In genomic region chr17:83204230-83204725, GRCh38 we compare ENCODE assay signal across 10 cellular contexts.
DNase-seq lines count a peak whose midpoint lies in the region; ATAC-seq and TF ChIP-seq lines count a peak whose summit lies in the region.
"Had no signal": no experiment of that assay in that cellular context is flagged by ENCODE, and none has a peak within 500 bp of the region (broad histone marks: within the 10 kb centered on the region; RNA-seq: fewer than 3 reads in every experiment).

No MANE protein-coding gene starts in this region.

- CTCF ChIA-PET in activated naive CD4-positive, alpha-beta T cell treated with anti-CD3 and anti-CD28 coated beads, Interleukin-2, amount 10 ng/mL, durations not matched to agents 7 days and 5 days (lab: Charles Lee), result interaction anchor here (0.9 to 1.3 kb wide), 2 partner anchors 17 to 422 kb away, joined by 3 read pairs; no protein-coding TSS in a partner anchor

- H3K36me3 Mint-ChIP-seq in activated naive CD4-positive, alpha-beta T cell treated with anti-CD3 and anti-CD28 coated beads, Interleukin-2, amount 10 ng/mL, durations not matched to agents 7 days and 5 days, result no peaks in the 10 kb centered on the region
- H3K36me3 Mint-ChIP-seq in naive B cell, result no peaks in the 10 kb centered on the region

- H3K9me3 Mint-ChIP-seq in activated naive CD4-positive, alpha-beta T cell treated with anti-CD3 and anti-CD28 coated beads, Interleukin-2, amount 10 ng/mL, durations not matched to agents 7 days and 5 days, result no peaks in the 10 kb centered on the region
- no peaks in the 10 kb centered on the region for H3K9me3 Mint-ChIP-seq in naive B cell
- H3K9me3 Mint-ChIP-seq: T-helper 1 cell treated with Interleukin-12 subunit alpha and Interleukin-12 subunit beta and Interleukin-4 antibody, amounts not matched to agents 30 μg/mL and 1 μg/mL, for 36 hours had no signal

- peak; percentile 11 for DNase-seq in activated T-cell treated with anti-CD3 and anti-CD28 coated beads, Interleukin-2, amount 50 U/mL, for 1 hour
- DNase-seq in activated T-cell treated with anti-CD3 and anti-CD28 coated beads for 4 hours (no peak), naive B cell (no peak), thyroid gland (peak in 1 of 2 donors; percentile 0), EL (no peak)
- peak; percentile 14 for DNase-seq in activated naive CD4-positive, alpha-beta T cell treated with anti-CD3 and anti-CD28 coated beads, Interleukin-2, amount 10 ng/mL, durations not matched to agents 7 days and 5 days
- DNase-seq: hippocampal formation had no signal

- no peak overlapping the region for H3K27ac Mint-ChIP-seq in activated naive CD4-positive, alpha-beta T cell treated with anti-CD3 and anti-CD28 coated beads, Interleukin-2, amount 10 ng/mL, durations not matched to agents 7 days and 5 days
- peak overlapping the region in 4 of 6 donors; percentile 0 to 78 (median 71) for H3K27ac Mint-ChIP-seq in naive B cell
- H3K27ac Mint-ChIP-seq: T-helper 1 cell treated with Interleukin-12 subunit alpha and Interleukin-12 subunit beta and Interleukin-4 antibody, amounts not matched to agents 30 μg/mL and 1 μg/mL, for 36 hours had no signal

- 92% methylated on average over 9 of the region's 9 CpGs for WGBS in thyroid gland, 2 donors

- H3K27me3 Mint-ChIP-seq in activated naive CD4-positive, alpha-beta T cell treated with anti-CD3 and anti-CD28 coated beads, Interleukin-2, amount 10 ng/mL, durations not matched to agents 7 days and 5 days, result peaks cover 19% of the 10 kb centered on the region
- H3K27me3 Mint-ChIP-seq in naive B cell, result no peaks in the 10 kb centered on the region

- H3K4me3 ChIP-seq in thyroid gland (replicated peaks in 1 of 3), result no peak overlapping the region

- no peaks in the 10 kb centered on the region for H3K36me3 ChIP-seq in thyroid gland

- peak overlapping the region in 2 of 3 donors; percentile 57 to 68 for H3K27ac ChIP-seq in thyroid gland

- peaks cover 3 to 28% of the 10 kb centered on the region in 2 donors for H3K4me1 ChIP-seq in thyroid gland

- H3K9me3 ChIP-seq in thyroid gland, result no peaks in the 10 kb centered on the region

- no peak for ATAC-seq in naive B cell (ENCODE audit: low read depth in 2 of 2)
- ATAC-seq in GM19463 (IDR thresholded peaks at IDR 0.05; ENCODE audit: unreplicated experiment), result no peak
- ATAC-seq in HG02973 (IDR thresholded peaks at IDR 0.05; ENCODE audit: unreplicated experiment), result no peak

- intact Hi-C loops in thyroid gland (cut with DNase I), result no loop called here

- no peak for TF ChIP-seq CTCF in thyroid gland (IDR thresholded peaks at IDR 0.05)

- TF ChIP-seq POLR2A in thyroid gland (IDR thresholded peaks at IDR 0.05), result no peak

- no peaks in the 10 kb centered on the region for H3K27me3 ChIP-seq in thyroid gland

- H3K4me3 Mint-ChIP-seq in activated naive CD4-positive, alpha-beta T cell treated with anti-CD3 and anti-CD28 coated beads, Interleukin-2, amount 10 ng/mL, durations not matched to agents 7 days and 5 days, result no peak overlapping the region
- H3K4me3 Mint-ChIP-seq in naive B cell, result no peak overlapping the region
- H3K4me3 Mint-ChIP-seq: T-helper 1 cell treated with Interleukin-12 subunit alpha and Interleukin-12 subunit beta and Interleukin-4 antibody, amounts not matched to agents 30 μg/mL and 1 μg/mL, for 36 hours had no signal

- H3K4me1 Mint-ChIP-seq in activated naive CD4-positive, alpha-beta T cell treated with anti-CD3 and anti-CD28 coated beads, Interleukin-2, amount 10 ng/mL, durations not matched to agents 7 days and 5 days, result peaks cover 33% of the 10 kb centered on the region
- H3K4me1 Mint-ChIP-seq in naive B cell, result peaks cover 18 to 33% (median 24%) of the 10 kb centered on the region in 3 donors

Comparison
In these comparisons a context has a peak if more than half of its experiments do, and no peak if none do; other contexts are left out.
1. DNase-seq: peak in activated T-cell treated with anti-CD3 and anti-CD28 coated beads, Interleukin-2, amount 50 U/mL, for 1 hour (single experiment) and activated naive CD4-positive, alpha-beta T cell treated with anti-CD3 and anti-CD28 coated beads, Interleukin-2, amount 10 ng/mL, durations not matched to agents 7 days and 5 days (single experiment); none in activated T-cell treated with anti-CD3 and anti-CD28 coated beads for 4 hours (single experiment), naive B cell (single experiment) and EL (single experiment).